In genomic region chr4:6451309-6451708, GRCh38 we compare ENCODE assay signal across 1 cellular context.
TF ChIP-seq lines count a peak whose summit lies in the region.

No MANE protein-coding gene starts in this region.

TF ChIP-seq in H1, 55 proteins besides CTCF, POLR2A, EP300 and RAD21 (continued from another document):
- TF ChIP-seq CHD7 (IDR thresholded peaks at IDR 0.05; ENCODE audit: insufficient replicate concordance, low read length) = no peak
- no peak for TF ChIP-seq EGR1 (IDR thresholded peaks at IDR 0.05; ENCODE audit: borderline replicate concordance, low read depth, low read length)
- TF ChIP-seq ASH2L (IDR thresholded peaks at IDR 0.05; ENCODE audit: low read length) = no peak
- no peak for TF ChIP-seq CBX8 (IDR thresholded peaks at IDR 0.05; ENCODE audit: borderline replicate concordance, low read depth, low read length)
- TF ChIP-seq SP1 (IDR thresholded peaks at IDR 0.05; ENCODE audit: low read depth, low read length) = no peak
